Comparison of ENCODE assay signal across 8 cellular contexts in the genomic region with DNA sequence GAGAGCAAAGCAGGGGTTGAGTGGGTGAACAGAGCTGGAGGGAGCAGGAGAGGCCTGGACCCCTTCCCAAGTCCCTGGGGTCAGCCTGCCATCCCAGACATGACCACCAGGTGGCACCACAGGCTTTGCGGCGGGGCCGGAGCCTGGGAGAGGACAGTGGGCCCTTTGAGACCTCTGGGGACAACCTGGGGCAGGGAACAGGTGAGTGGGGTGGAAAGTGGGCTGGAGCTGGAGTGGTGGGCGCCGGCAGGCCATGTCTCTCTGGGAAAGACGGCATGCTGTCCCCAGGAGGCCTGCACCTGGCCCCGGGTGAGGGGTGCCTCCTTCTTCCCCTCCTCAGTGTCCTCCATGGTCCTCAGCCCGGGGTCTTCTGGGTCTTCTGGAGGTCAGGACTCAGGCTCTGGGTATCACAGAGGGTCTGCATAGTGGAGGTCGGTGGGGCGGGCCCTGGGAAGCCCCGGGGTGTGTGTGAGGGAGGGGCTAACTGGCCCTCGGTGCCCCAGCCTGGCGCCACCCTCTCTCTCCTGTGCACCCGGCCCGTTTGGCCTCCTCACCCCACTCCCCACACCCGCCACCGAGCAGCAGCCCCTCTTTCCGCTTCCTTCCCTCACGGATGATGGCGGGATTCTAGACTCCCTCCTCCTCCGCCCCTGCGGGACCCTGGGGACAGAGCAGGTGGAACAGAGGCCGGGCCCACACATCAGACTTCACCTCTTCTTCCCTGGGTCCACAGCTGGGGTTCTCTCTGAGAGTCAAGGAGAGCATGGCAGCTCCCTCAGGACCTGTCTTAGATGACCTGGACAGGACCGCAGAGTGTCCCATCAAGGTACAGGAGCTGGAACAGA. TPM values are rescaled to one million over a fixed set of nuclear protein-coding genes. Genes with fewer than 3 reads are reported as not detected.
DNase-seq lines count a peak whose midpoint lies in the region; ATAC-seq, FAIRE-seq and TF ChIP-seq lines count a peak whose summit lies in the region.

No MANE protein-coding gene starts in this region.

- H3K9me2 ChIP-seq in SU-DHL-6 (replicated peaks; ENCODE audit: insufficient read depth, low read length): no peaks in the 10 kb centered on the region
- no peaks in the 10 kb centered on the region for H3K9me2 ChIP-seq in hepatocyte (replicated peaks; ENCODE audit: insufficient read depth)

- H3K9me3 ChIP-seq in SU-DHL-6 (ENCODE audit: insufficient read depth, low read length) (no peaks in the 10 kb centered on the region), adipocyte (ENCODE audit: control insufficient read depth, low read length) (no peaks in the 10 kb centered on the region), hepatocyte (ENCODE audit: low read depth) (no peaks in the 10 kb centered on the region), spleen (no peaks in the 10 kb centered on the region)

- TF ChIP-seq CTCF in D721Med (IDR thresholded peaks at IDR 0.05; ENCODE audit: insufficient read depth, missing control alignments) (peak; percentile 95), SU-DHL-6 (IDR thresholded peaks at IDR 0.05; ENCODE audit: insufficient read depth, low read length, poor library complexity, severe bottlenecking) (peak; percentile 90), hepatocyte (IDR thresholded peaks at IDR 0.05; ENCODE audit: poor library complexity) (peak; percentile 97), spleen (IDR thresholded peaks at IDR 0.05 in 8 of 11, conservative IDR thresholded peaks at IDR 0.05 in 3 of 11) (peak; percentile 72 to 94 (median 89))

- H3K9ac ChIP-seq in SU-DHL-6 (ENCODE audit: low read length) (no peak overlapping the region), adipocyte (ENCODE audit: low read length) (no peak overlapping the region)

- no peaks in the 10 kb centered on the region for H3K4me1 ChIP-seq in adipocyte (ENCODE audit: control insufficient read depth, insufficient read depth, low read length)
- peaks cover 3% of the 10 kb centered on the region for H3K4me1 ChIP-seq in hepatocyte (ENCODE audit: insufficient read depth)
- H3K4me1 ChIP-seq in spleen: peaks cover 0 to 11% (median 0%) of the 10 kb centered on the region in 6 donors

- no peaks in the 10 kb centered on the region for H3K27me3 ChIP-seq in SU-DHL-6 (ENCODE audit: low read length)
- H3K27me3 ChIP-seq in adipocyte (replicated peaks; ENCODE audit: control insufficient read depth, insufficient read depth, low read length): peaks cover 23% of the 10 kb centered on the region
- no peaks in the 10 kb centered on the region for H3K27me3 ChIP-seq in hepatocyte
- peaks cover 0 to 34% (median 5%) of the 10 kb centered on the region in 7 donors for H3K27me3 ChIP-seq in spleen (replicated peaks in 1 of 7)

- H3K27ac ChIP-seq in SU-DHL-6 (ENCODE audit: low read depth, low read length): no peak overlapping the region
- no peak overlapping the region for H3K27ac ChIP-seq in hepatocyte
- H3K27ac ChIP-seq in spleen: no peak overlapping the region

- no peaks in the 10 kb centered on the region for H4K20me1 ChIP-seq in SU-DHL-6 (ENCODE audit: low read depth, low read length)
- H4K20me1 ChIP-seq in hepatocyte (ENCODE audit: insufficient read depth, poor library complexity, severe bottlenecking): no peaks in the 10 kb centered on the region

- no peak overlapping the region for H3K4me3 ChIP-seq in SU-DHL-6 (ENCODE audit: insufficient read depth, low read length, poor library complexity, severe bottlenecking)
- no peak overlapping the region for H3K4me3 ChIP-seq in adipocyte (ENCODE audit: low read length)
- H3K4me3 ChIP-seq in hepatocyte: no peak overlapping the region
- H3K4me3 ChIP-seq in spleen: no peak overlapping the region

- H3K79me2 ChIP-seq in SU-DHL-6 (ENCODE audit: insufficient read depth, low read length): no peaks in the 10 kb centered on the region
- H3K79me2 ChIP-seq in hepatocyte: no peaks in the 10 kb centered on the region

- H3K36me3 ChIP-seq in SU-DHL-6 (ENCODE audit: low read length): no peaks in the 10 kb centered on the region
- H3K36me3 ChIP-seq in adipocyte (ENCODE audit: control insufficient read depth, insufficient read depth, low read length, severe bottlenecking): no peaks in the 10 kb centered on the region
- H3K36me3 ChIP-seq in hepatocyte (replicated peaks; ENCODE audit: insufficient read depth, low read depth): no peaks in the 10 kb centered on the region
- no peaks in the 10 kb centered on the region for H3K36me3 ChIP-seq in spleen

- no peak for FAIRE-seq in D721Med (lab: Jason Lieb, UNC)

- WGBS in hepatocyte (ENCODE audit: low lambda C conversion rate, missing lambda C conversion rate): 54% methylated on average over 15 of the region's 24 CpGs
- WGBS in spleen, 5 donors: 44 to 47% (median 45%) methylated on average over 21 to 24 of the region's 24 CpGs

- no peak overlapping the region for H2AFZ ChIP-seq in SU-DHL-6 (ENCODE audit: low read depth, low read length, severe bottlenecking)
- H2AFZ ChIP-seq in hepatocyte: no peak overlapping the region

- no peak for ATAC-seq in HG03175 (IDR thresholded peaks at IDR 0.05; ENCODE audit: unreplicated experiment)
- no peak for ATAC-seq in HG03108 (IDR thresholded peaks at IDR 0.05; ENCODE audit: unreplicated experiment)

- no peak overlapping the region for H3K4me2 ChIP-seq in SU-DHL-6 (ENCODE audit: low read depth, low read length, poor library complexity, severe bottlenecking)
- H3K4me2 ChIP-seq in hepatocyte: no peak overlapping the region

- TF ChIP-seq POLR2A in spleen (IDR thresholded peaks at IDR 0.05): no peak

- no peaks in the 10 kb centered on the region for H3F3A ChIP-seq in SU-DHL-6 (ENCODE audit: insufficient read depth)

- intact Hi-C loops in spleen (cut with DNase I; ENCODE audit: low total_unique reads): loop anchor here (5.0 kb wide), 1 partner anchor 107 kb away; no protein-coding TSS in a partner anchor

- peak; percentile 100 for DNase-seq in D721Med (ENCODE audit: insufficient read length, low spot score)
- peak; percentile 78 for DNase-seq in HK-2 (ENCODE audit: unreplicated experiment)
- peak; percentile 74 for DNase-seq in adipocyte (ENCODE audit: low read depth)
- DNase-seq in hepatocyte (ENCODE audit: low spot score): peak; percentile 69
- DNase-seq in spleen: peak; percentile 88

RNA-seq across cellular contexts. Expression of a gene that starts 28.5 kb away (rescaled TPM):
- total RNA-seq in hepatocyte (0.20 and 0.33 TPM in 2 replicates), spleen (not detected)
- polyA plus RNA-seq in hepatocyte (0.04 and 0.11 TPM in 2 replicates), spleen (under 1 TPM; 0.04 to 0.10 (median 0.06) TPM)
